ENCODE assay signal across 8 cellular contexts in the genomic region with DNA sequence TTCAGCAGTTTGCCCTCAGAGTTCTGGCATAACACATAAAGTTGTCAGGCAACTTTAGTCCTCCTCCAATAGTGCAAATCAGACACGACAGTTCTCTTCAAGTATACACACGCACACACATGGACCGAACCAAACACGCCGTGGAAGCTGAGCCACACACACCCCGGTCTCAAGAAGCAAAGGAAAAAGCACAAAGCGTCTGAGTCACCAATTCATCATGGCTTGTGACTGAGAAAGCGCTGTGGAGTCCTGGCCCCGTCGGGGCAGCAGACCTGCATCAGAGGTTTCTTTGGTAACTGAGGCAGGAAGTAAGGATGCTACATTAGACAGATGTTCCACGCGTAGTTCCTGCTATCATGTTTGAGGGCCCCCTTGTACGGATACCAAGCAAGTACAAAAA.
DNase-seq lines count a peak whose midpoint lies in the region; ATAC-seq, FAIRE-seq and TF ChIP-seq lines count a peak whose summit lies in the region.

No MANE protein-coding gene starts in this region.

- H3K9me3 ChIP-seq in HepG2 (ENCODE audit: low read length) (no peaks in the 10 kb centered on the region), right lobe of liver (no peaks in the 10 kb centered on the region), ascending aorta (no peaks in the 10 kb centered on the region), kidney (ENCODE audit: control insufficient read depth in 1 of 2, low read length in 2 of 2) (no peaks in the 10 kb centered on the region), transverse colon (no peaks in the 10 kb centered on the region), upper lobe of right lung (no peaks in the 10 kb centered on the region), Peyer's patch (no peaks in the 10 kb centered on the region)

- no peak overlapping the region for H3K9ac ChIP-seq in HepG2 (ENCODE audit: insufficient read depth, low read depth, low read length)
- H3K9ac ChIP-seq in kidney (ENCODE audit: low read length in 2 of 2), result no peak overlapping the region

- H3K27me3 ChIP-seq in HepG2 (ENCODE audit: control insufficient read depth in 1 of 2, insufficient read depth in 2 of 2, low read length in 2 of 2) (no peaks in the 10 kb centered on the region; a peak in 1 of 5 replicates), right lobe of liver (no peaks in the 10 kb centered on the region), ascending aorta (no peaks in the 10 kb centered on the region), transverse colon (no peaks in the 10 kb centered on the region), upper lobe of right lung (no peaks in the 10 kb centered on the region), Peyer's patch (no peaks in the 10 kb centered on the region)

- H3K27ac ChIP-seq in HepG2 (ENCODE audit: extremely low read length, insufficient read depth, low read length) (no peak overlapping the region), right lobe of liver (no peak overlapping the region), ascending aorta (peak overlapping the region; percentile 66 to 90), kidney (ENCODE audit: low read depth in 2 of 2, low read length in 2 of 2) (no peak overlapping the region), transverse colon (peak overlapping the region; percentile 39 to 68 (median 57)), upper lobe of right lung (no peak overlapping the region), Peyer's patch (peak overlapping the region in 1 of 4 donors; percentile 20)

- TSS peak; percentile 27 for BruUV-seq in HepG2 (replicated peaks; lab: Mats Ljungman, UMichigan)

- TF ChIP-seq RAD21 in HepG2 (CRISPR knock-in tag; IDR thresholded peaks at IDR 0.05), result no peak

- WGBS in HepG2 (ENCODE audit: low lambda C conversion rate), result 94% methylated on average over 13 of the region's 13 CpGs
- 82% methylated on average over 7 of the region's 13 CpGs for WGBS in right lobe of liver (ENCODE audit: insufficient coverage, low coverage, low lambda C conversion rate, missing lambda C conversion rate)
- 63 to 78% methylated on average over 4 to 13 of the region's 13 CpGs for WGBS in transverse colon (ENCODE audit: low coverage in 1 of 2), 2 donors

- no peak for TF ChIP-seq EP300 in HepG2 (IDR thresholded peaks at IDR 0.05; ENCODE audit: low read depth in 2 of 2, low read length in 2 of 2)
- TF ChIP-seq EP300 in HepG2 (CRISPR knock-in tag; IDR thresholded peaks at IDR 0.05; ENCODE audit: borderline replicate concordance), result no peak
- no peak for TF ChIP-seq EP300 in transverse colon (IDR thresholded peaks at IDR 0.05; ENCODE audit: low read depth)

- intact Hi-C loops in HepG2 (cut with micrococcal nuclease; ENCODE audit: unreplicated experiment), result no loop called here
- intact Hi-C loops in right lobe of liver (cut with DNase I), result no loop called here
- intact Hi-C loops in ascending aorta (cut with DNase I), result no loop called here
- intact Hi-C loops in kidney (cut with DNase I), result no loop called here
- intact Hi-C loops in transverse colon (cut with DNase I; ENCODE audit: low total_unique reads), result no loop called here
- intact Hi-C loops in upper lobe of right lung (cut with DNase I), result no loop called here

- no peak overlapping the region for H2AFZ ChIP-seq in HepG2 (ENCODE audit: low read length)

- DNase-seq in HepG2 (ENCODE audit: low spot score), result no peak
- no peak for DNase-seq in right lobe of liver
- DNase-seq in ascending aorta (ENCODE audit: low spot score in 2 of 2), result no peak
- DNase-seq in kidney, result peak; percentile 37
- no peak for DNase-seq in transverse colon
- no peak for DNase-seq in upper lobe of right lung
- no peak for DNase-seq in Peyer's patch
- no peak for DNase-seq in DMS 273 treated with DMSO at 0.1 percent for 48 hours (lab: John Stamatoyannopoulos, UW)

- H3K36me3 ChIP-seq in HepG2 (replicated peaks in 1 of 2; ENCODE audit: control insufficient read depth in 1 of 2, insufficient read depth in 2 of 2, low read length in 2 of 2) (peaks cover 44 to 81% of the 10 kb centered on the region in 2 experiments), right lobe of liver (peaks cover 0 to 22% (median 5%) of the 10 kb centered on the region in 4 donors), ascending aorta (peaks cover 16 to 29% of the 10 kb centered on the region in 2 donors), kidney (ENCODE audit: control insufficient read depth in 1 of 2, insufficient read depth in 2 of 2, low read length in 2 of 2) (peaks cover 4 to 19% of the 10 kb centered on the region in 2 donors), transverse colon (peaks cover 0 to 8% (median 0%) of the 10 kb centered on the region in 4 donors), upper lobe of right lung (peaks cover 52% of the 10 kb centered on the region), Peyer's patch (peaks cover 0 to 37% (median 0%) of the 10 kb centered on the region in 3 donors)

- in situ Hi-C loops in HepG2 (cut with HindIII; ENCODE audit: extremely low pct_ligation_motif_present, low pct_unique_long_range_greater_than_20kb) (no loop called here), transverse colon (cut with MboI; ENCODE audit: low pct_ligation_motif_present in 1 of 4, low pct_unique_long_range_greater_than_20kb in 1 of 4, low sequenced_read_pairs in 3 of 4) (no loop called here)

- POLR2A ChIA-PET in HepG2 (lab: Yijun Ruan, JAX), result no interaction called here

- no peak overlapping the region for H3K4me2 ChIP-seq in HepG2 (ENCODE audit: low read depth, low read length)

- H4K20me1 ChIP-seq in HepG2 (ENCODE audit: insufficient read depth, low read length), result peaks cover 2% of the 10 kb centered on the region; the same call in 1 of the 2 replicates

- no peak overlapping the region for H3K4me3 ChIP-seq in HepG2 (replicated peaks in 1 of 3; ENCODE audit: insufficient read depth in 1 of 3, low read depth in 2 of 3, low read length in 3 of 3)
- H3K4me3 ChIP-seq in right lobe of liver, result no peak overlapping the region
- H3K4me3 ChIP-seq in ascending aorta, result no peak overlapping the region
- H3K4me3 ChIP-seq in kidney (ENCODE audit: low read length in 2 of 2), result no peak overlapping the region
- H3K4me3 ChIP-seq in transverse colon, result no peak overlapping the region
- H3K4me3 ChIP-seq in upper lobe of right lung, result no peak overlapping the region
- H3K4me3 ChIP-seq in Peyer's patch, result no peak overlapping the region

- no peak for FAIRE-seq in HepG2 (lab: Jason Lieb, UNC)
- FAIRE-seq in kidney (lab: Jason Lieb, UNC), result no peak

- peaks cover 3% of the 10 kb centered on the region for H3K79me2 ChIP-seq in HepG2 (ENCODE audit: insufficient read depth, low read length)

- CTCF ChIA-PET in HepG2 (lab: Yijun Ruan, JAX; ENCODE audit: low intra/inter-chr PET ratio, low total read pairs), result no interaction called here

- ATAC-seq in HepG2, result no peak
- ATAC-seq in right lobe of liver, result no peak
- ATAC-seq in upper lobe of right lung, result no peak

- TF ChIP-seq CTCF in HepG2 (CRISPR knock-in tag; IDR thresholded peaks at IDR 0.05), result no peak
- TF ChIP-seq CTCF in right lobe of liver (IDR thresholded peaks at IDR 0.05), result no peak
- no peak for TF ChIP-seq CTCF in ascending aorta (IDR thresholded peaks at IDR 0.05)
- TF ChIP-seq CTCF in kidney (IDR thresholded peaks at IDR 0.05; ENCODE audit: borderline replicate concordance, extremely low read depth, insufficient read depth), result no peak
- TF ChIP-seq CTCF in transverse colon (IDR thresholded peaks at IDR 0.05), result no peak
- no peak for TF ChIP-seq CTCF in upper lobe of right lung (IDR thresholded peaks at IDR 0.05)
- TF ChIP-seq CTCF in Peyer's patch (IDR thresholded peaks at IDR 0.05), result no peak

- no peak for TF ChIP-seq POLR2A in HepG2 (IDR thresholded peaks at IDR 0.05; ENCODE audit: insufficient read depth in 1 of 2, low read depth in 2 of 2, low read length in 2 of 2)
- no peak for TF ChIP-seq POLR2A in right lobe of liver (IDR thresholded peaks at IDR 0.05)
- no peak for TF ChIP-seq POLR2A in transverse colon (IDR thresholded peaks at IDR 0.05)
- TF ChIP-seq POLR2A in Peyer's patch (IDR thresholded peaks at IDR 0.05), result no peak

- peaks cover 25% of the 10 kb centered on the region for H3K4me1 ChIP-seq in HepG2 (ENCODE audit: insufficient read depth, low read length)
- peaks cover 0 to 8% (median 4%) of the 10 kb centered on the region in 4 donors for H3K4me1 ChIP-seq in right lobe of liver
- peaks cover 25 to 83% of the 10 kb centered on the region in 2 donors for H3K4me1 ChIP-seq in ascending aorta
- peaks cover 7 to 34% of the 10 kb centered on the region in 2 donors for H3K4me1 ChIP-seq in kidney (ENCODE audit: control insufficient read depth in 1 of 2, insufficient read depth in 1 of 2, low read depth in 1 of 2, low read length in 2 of 2)
- H3K4me1 ChIP-seq in transverse colon, result peaks cover 17 to 44% (median 24%) of the 10 kb centered on the region in 4 donors
- peaks cover 59% of the 10 kb centered on the region for H3K4me1 ChIP-seq in upper lobe of right lung
- H3K4me1 ChIP-seq in Peyer's patch, result peaks cover 0 to 8% (median 0%) of the 10 kb centered on the region in 4 donors

TF ChIP-seq in HepG2, 621 proteins besides CTCF, POLR2A, EP300 and RAD21:
- TF ChIP-seq RBM22 (optimal IDR thresholded peaks at IDR 0.05; ENCODE audit: low read length), result peak; percentile 93
- no peak for TF ChIP-seq HDAC6 (IDR thresholded peaks at IDR 0.05; ENCODE audit: low read depth, low read length)

Comparison
In these comparisons a context has a peak if more than half of its experiments do, and no peak if none do; other contexts are left out.
1. H3K27ac ChIP-seq: peak in ascending aorta (2 of 2) and transverse colon (4 of 4); none in HepG2 (single experiment), right lobe of liver (0 of 3), kidney (0 of 2) and upper lobe of right lung (single experiment).